Comparison of ENCODE assay signal across 8 cellular contexts in genomic region chrX:74613350-74614192, GRCh38. TPM values are rescaled to one million over a fixed set of nuclear protein-coding genes. Genes with fewer than 3 reads are reported as not detected.
A peak's percentile ranks its signal among the peaks of the same experiment; 100 is the strongest.
DNase-seq lines count a peak whose midpoint lies in the region; ATAC-seq and TF ChIP-seq lines count a peak whose summit lies in the region.

No MANE protein-coding gene starts in this region.

- no peak for TF ChIP-seq EP300 in suprapubic skin (IDR thresholded peaks at IDR 0.05)

- H3K9me3 ChIP-seq in HUES48 (ENCODE audit: control insufficient read depth, insufficient read depth, low read length) (peaks cover 15% of the 10 kb centered on the region), liver (ENCODE audit: control insufficient read depth in 4 of 4, low read length in 3 of 4) (no peaks in the 10 kb centered on the region), suprapubic skin (no peaks in the 10 kb centered on the region)

- TF ChIP-seq CTCF in liver (IDR thresholded peaks at IDR 0.05; ENCODE audit: low read depth, low read length, missing input control) (no peak), suprapubic skin (IDR thresholded peaks at IDR 0.05) (no peak)

- no peaks in the 10 kb centered on the region for H3K27me3 ChIP-seq in HUES48 (ENCODE audit: control insufficient read depth, insufficient read depth, low read length)
- H3K27me3 ChIP-seq in liver (ENCODE audit: control insufficient read depth in 4 of 4, insufficient read depth in 4 of 4, low read length in 3 of 4) = no peaks in the 10 kb centered on the region
- H3K27me3 ChIP-seq in suprapubic skin = no peaks in the 10 kb centered on the region

- H3K4me3 ChIP-seq in HUES48 (ENCODE audit: low read depth, low read length) = peak overlapping the region; percentile 84
- peak overlapping the region; percentile 74 to 86 (median 83) for H3K4me3 ChIP-seq in liver (ENCODE audit: low read depth in 1 of 3, low read length in 3 of 3)
- H3K4me3 ChIP-seq in suprapubic skin = peak overlapping the region; percentile 76

- WGBS in liver = under 1% methylated on average over 22 of the region's 22 CpGs
- WGBS in suprapubic skin = 36% methylated on average over 22 of the region's 22 CpGs

- TF ChIP-seq POLR2A in suprapubic skin (IDR thresholded peaks at IDR 0.05) = no peak

- H3K9ac ChIP-seq in HUES48 (ENCODE audit: low read depth, low read length) = peak overlapping the region; percentile 99
- peak overlapping the region; percentile 64 to 78 for H3K9ac ChIP-seq in liver (ENCODE audit: low read depth in 1 of 2, low read length in 2 of 2)

- TF ChIP-seq RAD21 in liver (IDR thresholded peaks at IDR 0.05) = no peak

- ATAC-seq in GM18502 (IDR thresholded peaks at IDR 0.05; ENCODE audit: poor library complexity, unreplicated experiment) = no peak
- no peak for ATAC-seq in HG02571 (IDR thresholded peaks at IDR 0.05; ENCODE audit: unreplicated experiment)

- H3K27ac ChIP-seq in HUES48 (ENCODE audit: low read depth, low read length) (peak overlapping the region; percentile 93), liver (ENCODE audit: low read depth in 1 of 2, low read length in 2 of 2) (peak overlapping the region; percentile 75 to 93), suprapubic skin (peak overlapping the region; percentile 97)

- peak; percentile 34 for DNase-seq in EL
- DNase-seq in RKO (ENCODE audit: low spot score) = peak; percentile 76
- peak; percentile 2 for DNase-seq in cerebellar cortex (ENCODE audit: low spot score)
- DNase-seq in suprapubic skin (ENCODE audit: low spot score in 2 of 2) = no peak

- H3K36me3 ChIP-seq in HUES48 (ENCODE audit: control insufficient read depth, insufficient read depth, low read length) = peaks cover 20% of the 10 kb centered on the region
- no peaks in the 10 kb centered on the region for H3K36me3 ChIP-seq in liver (ENCODE audit: control insufficient read depth in 4 of 4, insufficient read depth in 3 of 4, low read depth in 1 of 4, low read length in 3 of 4)
- no peaks in the 10 kb centered on the region for H3K36me3 ChIP-seq in suprapubic skin

- H3K4me1 ChIP-seq in HUES48 (ENCODE audit: control insufficient read depth, insufficient read depth, low read length) (no peaks in the 10 kb centered on the region), liver (ENCODE audit: control insufficient read depth in 4 of 4, insufficient read depth in 4 of 4, low read length in 3 of 4) (no peaks in the 10 kb centered on the region), suprapubic skin (peaks cover 11% of the 10 kb centered on the region)

TF ChIP-seq in liver, 16 proteins besides CTCF, POLR2A, EP300 and RAD21:
- peak; percentile 26 for TF ChIP-seq YY1 (IDR thresholded peaks at IDR 0.05)
- no peak for TF ChIP-seq ATF3 (IDR thresholded peaks at IDR 0.05)
- TF ChIP-seq NR2F2 (IDR thresholded peaks at IDR 0.05) = no peak

RNA-seq across cellular contexts. Expression of gene RLIM, which starts 0.9 kb away (rescaled TPM):
- 10 to 100 TPM; 16.3 to 17.0 TPM for total RNA-seq in liver
- 1 to 10 TPM; 1.8 to 3.3 TPM for polyA plus RNA-seq in liver
- total RNA-seq in suprapubic skin = 10 to 100 TPM; 20.8 to 31.3 (median 25.2) TPM

Comparison
In these comparisons a context has a peak if more than half of its experiments do, and no peak if none do; other contexts are left out.
1. DNase-seq: peak in EL (single experiment), RKO (single experiment) and cerebellar cortex (single experiment); none in suprapubic skin (0 of 2).
2. Peak in every context shown above with its lines, with median percentiles within 50 percentile points of each other: H3K27ac ChIP-seq and H3K4me3 ChIP-seq.